25 cellular contexts compared by ENCODE assay signal in genomic region chr7:137045573-137045972, GRCh38.
"Had no signal": no experiment of that assay in that cellular context is flagged by ENCODE, and none has a peak within 500 bp of the region (broad histone marks: within the 10 kb centered on the region; RNA-seq: fewer than 3 reads in every experiment).

No MANE protein-coding gene starts in this region.

- H3K4me1 ChIP-seq: colonic mucosa, esophagus muscularis mucosa, esophagus squamous epithelium, foreskin keratinocyte, gastrocnemius medialis, gastroesophageal sphincter, heart left ventricle, heart right ventricle had no signal

- H3K4me3 ChIP-seq: colonic mucosa, coronary artery, dorsolateral prefrontal cortex, esophagus muscularis mucosa, esophagus squamous epithelium, gastrocnemius medialis, gastroesophageal sphincter, heart left ventricle, heart right ventricle, hepatocyte had no signal

- H2AFZ ChIP-seq: hepatocyte had no signal

- H3K4me3 Mint-ChIP-seq: dendritic cell treated with granulocyte-macrophage colony-stimulating factor and Interleukin-4, amounts not matched to agents 40 ng/mL and 50 ng/mL, for 4 days; effector memory CD8-positive, alpha-beta T cell had no signal

- H3K4me2 ChIP-seq: hepatocyte had no signal

- H3K27ac Mint-ChIP-seq: dendritic cell treated with granulocyte-macrophage colony-stimulating factor and Interleukin-4, amounts not matched to agents 40 ng/mL and 50 ng/mL, for 4 days; effector memory CD8-positive, alpha-beta T cell had no signal

- H3K27me3 Mint-ChIP-seq: dendritic cell treated with granulocyte-macrophage colony-stimulating factor and Interleukin-4, amounts not matched to agents 40 ng/mL and 50 ng/mL, for 4 days; effector memory CD8-positive, alpha-beta T cell had no signal

- ATAC-seq: effector memory CD8-positive, alpha-beta T cell; esophagus mucosa; foreskin keratinocyte; gastrocnemius medialis; gastroesophageal sphincter; heart left ventricle; heart right ventricle had no signal

- H3K36me3 ChIP-seq: colonic mucosa, esophagus muscularis mucosa, esophagus squamous epithelium, gastrocnemius medialis, gastroesophageal sphincter, heart left ventricle, heart right ventricle had no signal

- H3K27ac ChIP-seq: colonic mucosa, coronary artery, dorsolateral prefrontal cortex, epithelial cell of prostate, esophagus muscularis mucosa, esophagus squamous epithelium, foreskin keratinocyte, gastrocnemius medialis, gastroesophageal sphincter, heart left ventricle, heart right ventricle, hepatocyte had no signal

- H3K27me3 ChIP-seq: colonic mucosa, dorsolateral prefrontal cortex, esophagus muscularis mucosa, esophagus squamous epithelium, foreskin keratinocyte, gastrocnemius medialis, gastroesophageal sphincter, heart left ventricle, heart right ventricle, hepatocyte had no signal

- H3K79me2 ChIP-seq: hepatocyte had no signal

- DNase-seq: colonic mucosa; cortex of kidney; dermis blood vessel endothelial cell; dorsolateral prefrontal cortex; effector CD4-positive, alpha-beta T cell; effector CD8-positive, alpha-beta T cell; effector memory CD4-positive, alpha-beta T cell; effector memory CD8-positive, alpha-beta T cell; erythroblast; esophagus squamous epithelium; foreskin fibroblast; foreskin keratinocyte; foreskin melanocyte; gastrocnemius medialis; glutamatergic neuron; head of caudate nucleus; heart left ventricle; heart right ventricle had no signal

- H3K9me3 ChIP-seq: colonic mucosa, esophagus muscularis mucosa, esophagus squamous epithelium, gastrocnemius medialis, gastroesophageal sphincter had no signal
